ENCODE assay signal across 9 cellular contexts in genomic region chr15:82810863-82811421, GRCh38. TPM values are rescaled to one million over a fixed set of nuclear protein-coding genes. Genes with fewer than 3 reads are reported as not detected.
DNase-seq lines count a peak whose midpoint lies in the region; ATAC-seq, FAIRE-seq and TF ChIP-seq lines count a peak whose summit lies in the region.
"Had no signal": no experiment of that assay in that cellular context is flagged by ENCODE, and none has a peak within 500 bp of the region (broad histone marks: within the 10 kb centered on the region; RNA-seq: fewer than 3 reads in every experiment).

No MANE protein-coding gene starts in this region.

- H3K36me3 ChIP-seq in endothelial cell of umbilical vein (ENCODE audit: control insufficient read depth in 2 of 2, extremely low read depth in 1 of 2, insufficient read depth in 2 of 2, low read length in 2 of 2): no peaks in the 10 kb centered on the region
- H3K36me3 ChIP-seq in pancreas: peaks cover 0 to 10% (median 7%) of the 10 kb centered on the region in 3 donors

- 0% methylated on average over 7 of the region's 7 CpGs for WGBS in pancreas, 2 donors

- peak overlapping the region; percentile 85 for H3K4me2 ChIP-seq in endothelial cell of umbilical vein (ENCODE audit: insufficient read depth, low read length)

- H2AFZ ChIP-seq in endothelial cell of umbilical vein (ENCODE audit: low read depth, low read length): peak overlapping the region; percentile 31

- H3K36me3 Mint-ChIP-seq in activated CD4-positive, alpha-beta T cell treated with anti-CD3 and anti-CD28 coated beads for 36 hours (ENCODE audit: low read depth): peaks cover 28% of the 10 kb centered on the region

- BruUV-seq in endothelial cell of umbilical vein (replicated peaks; lab: Mats Ljungman, UMichigan): TSS peak; percentile 50

- peak overlapping the region; percentile 89 for H3K4me3 Mint-ChIP-seq in activated CD4-positive, alpha-beta T cell treated with anti-CD3 and anti-CD28 coated beads for 36 hours

- intact Hi-C loops in activated CD4-positive, alpha-beta T cell treated with anti-CD3 and anti-CD28 coated beads for 36 hours (cut with DNase I, micrococcal nuclease): loop anchor here (1.0 to 10.0 kb wide), 7 partner anchors 21 to 764 kb away; partner anchors contain the start of genes BTBD1 (in 1 of the 2), HDGFL3 (in 1 of the 2) and MEX3B (in 1 of the 2)
- intact Hi-C loops in endothelial cell of umbilical vein (cut with micrococcal nuclease): loop anchor here (1.0 to 2.0 kb wide), 6 partner anchors 38 to 395 kb away; partner anchors contain the start of genes AP3B2, RAMAC and RPS17
- intact Hi-C loops in pancreas (cut with DNase I): no loop called here

- TF ChIP-seq CTCF in endothelial cell of umbilical vein (IDR thresholded peaks at IDR 0.05; ENCODE audit: extremely low read depth in 1 of 2, insufficient read depth in 1 of 2, low read depth in 1 of 2, low read length in 2 of 2) (no peak), pancreas (IDR thresholded peaks at IDR 0.05) (no peak)

- H3K27me3 ChIP-seq in endothelial cell of umbilical vein (ENCODE audit: control insufficient read depth in 2 of 2, insufficient read depth in 2 of 2, low read length in 2 of 2): no peaks in the 10 kb centered on the region
- H3K27me3 ChIP-seq in pancreas: no peaks in the 10 kb centered on the region

- H3K9me1 ChIP-seq in endothelial cell of umbilical vein (replicated peaks; ENCODE audit: control insufficient read depth, extremely low read depth, insufficient read depth, low read length): no peaks in the 10 kb centered on the region

- CTCF ChIA-PET in activated CD4-positive, alpha-beta T cell treated with anti-CD3 and anti-CD28 coated beads for 36 hours (lab: Charles Lee): interaction anchor here (0.7 to 2.6 kb wide), 9 partner anchors 13 to 270 kb away, joined by 3 to 8 read pairs (median 4); partner anchors contain the start of gene RPS17
- CTCF ChIA-PET in endothelial cell of umbilical vein (lab: Charles Lee): interaction anchor here (0.9 to 2.8 kb wide), 3 partner anchors 22 to 271 kb away, joined by 4 to 9 read pairs (median 6); partner anchors contain the start of gene RPS17

- H3K9me3 ChIP-seq in endothelial cell of umbilical vein (replicated peaks; ENCODE audit: control insufficient read depth, insufficient read depth, low read length) (no peaks in the 10 kb centered on the region), pancreas (no peaks in the 10 kb centered on the region)

- peak overlapping the region; percentile 86 for H3K27ac Mint-ChIP-seq in activated CD4-positive, alpha-beta T cell treated with anti-CD3 and anti-CD28 coated beads for 36 hours

- H3K4me3 ChIP-seq in endothelial cell of umbilical vein (replicated peaks in 1 of 3; ENCODE audit: insufficient read depth in 1 of 3, low read depth in 1 of 3, low read length in 3 of 3): peak overlapping the region; percentile 76 to 90 (median 87)
- H3K4me3 ChIP-seq in pancreas: peak overlapping the region; percentile 72 to 96 (median 83)

- H4K20me1 ChIP-seq in endothelial cell of umbilical vein (replicated peaks; ENCODE audit: control insufficient read depth, extremely low read depth, insufficient read depth, low read length): no peaks in the 10 kb centered on the region

- H3K27ac ChIP-seq in endothelial cell of umbilical vein (ENCODE audit: insufficient read depth, low read depth, low read length) (peak overlapping the region; percentile 78), pancreas (peak overlapping the region; percentile 96 to 99 (median 99))

- H3K9me3 Mint-ChIP-seq in activated CD4-positive, alpha-beta T cell treated with anti-CD3 and anti-CD28 coated beads for 36 hours (ENCODE audit: low read depth): no peaks in the 10 kb centered on the region

- no peak for ATAC-seq in activated CD4-positive, alpha-beta T cell treated with anti-CD3 and anti-CD28 coated beads for 36 hours
- no peak for ATAC-seq in pancreas
- ATAC-seq in GM21381 (IDR thresholded peaks at IDR 0.05; ENCODE audit: unreplicated experiment): no peak

- H3K27me3 Mint-ChIP-seq in activated CD4-positive, alpha-beta T cell treated with anti-CD3 and anti-CD28 coated beads for 36 hours: no peaks in the 10 kb centered on the region

- POLR2A ChIA-PET in activated CD4-positive, alpha-beta T cell treated with anti-CD3 and anti-CD28 coated beads for 36 hours (lab: Charles Lee): interaction anchor here (0.6 to 1.8 kb wide), 3 partner anchors 11 to 271 kb away, joined by 3 to 5 read pairs (median 3); partner anchors contain the start of gene RPS17
- POLR2A ChIA-PET in endothelial cell of umbilical vein (lab: Charles Lee): interaction anchor here (1.3 to 2.0 kb wide), 3 partner anchors 38 to 271 kb away, joined by 3 to 5 read pairs (median 3); partner anchors contain the start of gene RPS17

- no peaks in the 10 kb centered on the region for H3K4me1 ChIP-seq in endothelial cell of umbilical vein (ENCODE audit: control insufficient read depth, extremely low read depth, insufficient read depth, low read length)
- peaks cover 6 to 16% (median 9%) of the 10 kb centered on the region in 3 donors for H3K4me1 ChIP-seq in pancreas

- H3K4me1 Mint-ChIP-seq in activated CD4-positive, alpha-beta T cell treated with anti-CD3 and anti-CD28 coated beads for 36 hours: peaks cover 43% of the 10 kb centered on the region

- H3K79me2 ChIP-seq in endothelial cell of umbilical vein (ENCODE audit: control insufficient read depth, insufficient read depth, low read length): peaks cover 35% of the 10 kb centered on the region

- H3K9ac ChIP-seq in endothelial cell of umbilical vein (replicated peaks; ENCODE audit: extremely low read depth, insufficient read depth, low read length): peak overlapping the region; percentile 94

- no peak for TF ChIP-seq POLR2A in endothelial cell of umbilical vein (IDR thresholded peaks at IDR 0.05; ENCODE audit: low read depth, low read length)

- dilution Hi-C loops in endothelial cell of umbilical vein (cut with MboI; ENCODE audit: extremely low pct_ligation_motif_present, low sequenced_read_pairs): no loop called here

- DNase-seq in activated T-cell treated with anti-CD3 and anti-CD28 coated beads for 1 hour (ENCODE audit: low read depth) (peak; percentile 13), endothelial cell of umbilical vein (ENCODE audit: low read depth, low spot score) (peak; percentile 22), pancreas (no peak), occipital lobe (lab: John Stamatoyannopoulos, UW) (no peak), amygdala (lab: John Stamatoyannopoulos, UW) (no peak)
- no peak for DNase-seq in activated T-cell treated with anti-CD3 and anti-CD28 coated beads, Interleukin-2, amount 50 U/mL, for 1 hour
- DNase-seq in activated CD4-positive, alpha-beta T cell treated with anti-CD3 and anti-CD28 coated beads for 36 hours: peak; percentile 70

- FAIRE-seq in endothelial cell of umbilical vein (lab: Jason Lieb, UNC) (peak; percentile 33), pancreas (lab: Jason Lieb, UNC) (no peak)
- FAIRE-seq: islet of Langerhans had no signal

TF ChIP-seq in endothelial cell of umbilical vein, 7 proteins besides CTCF, POLR2A, EP300 and RAD21:
- TF ChIP-seq MAX (IDR thresholded peaks at IDR 0.05; ENCODE audit: insufficient read depth, insufficient read length) (no peak), POLR2AphosphoS5 (IDR thresholded peaks at IDR 0.05; ENCODE audit: insufficient read depth, low read depth, low read length) (no peak), EZH2 (IDR thresholded peaks at IDR 0.05; ENCODE audit: borderline replicate concordance, low read depth, low read length, severe bottlenecking) (no peak), MYC (IDR thresholded peaks at IDR 0.05; ENCODE audit: low read depth, low read length) (no peak), FOS (IDR thresholded peaks at IDR 0.05; ENCODE audit: borderline replicate concordance, insufficient read depth, low read length) (no peak), JUN (IDR thresholded peaks at IDR 0.05; ENCODE audit: borderline replicate concordance, insufficient read depth, insufficient read length, low read depth) (no peak), GATA2 (IDR thresholded peaks at IDR 0.05; ENCODE audit: insufficient read depth, insufficient read length, low read depth, low read length) (no peak)

RNA-seq across cellular contexts. Expression of gene WHAMM, which starts 1.5 kb away (rescaled TPM):
- 1 to 10 TPM; 3.4 to 4.0 TPM for total RNA-seq in activated CD4-positive, alpha-beta T cell treated with anti-CD3 and anti-CD28 coated beads for 36 hours
- total RNA-seq in endothelial cell of umbilical vein (7.7 and 9.4 TPM in 2 replicates), pancreas (1 to 10 TPM; 3.7 to 6.1 (median 4.6) TPM), occipital lobe (4.5 TPM)
- polyA plus RNA-seq in endothelial cell of umbilical vein (4.1 and 4.3 TPM in 2 replicates), pancreas (1 to 10 TPM; 4.0 to 4.2 TPM)
- polyA plus RNA-seq in endothelial cell of umbilical vein (2011; cell fraction: cytosol; rRNA removed): 3.4 and 4.0 TPM in 2 replicates
- polyA plus RNA-seq in endothelial cell of umbilical vein (2011; cell fraction: nucleus; rRNA removed): 6.4 and 6.9 TPM in 2 replicates
- polyA plus RNA-seq in endothelial cell of umbilical vein (2012): 3.0 and 3.3 TPM in 2 replicates
- polyA minus RNA-seq in endothelial cell of umbilical vein: 1.8 and 2.1 TPM in 2 replicates
- 2.2 TPM for polyA minus RNA-seq in endothelial cell of umbilical vein (2011; cell fraction: cytosol; rRNA and poly(A)+ RNA removed)
- 2.5 and 2.8 TPM in 2 replicates for polyA minus RNA-seq in endothelial cell of umbilical vein (2011; cell fraction: nucleus; rRNA and poly(A)+ RNA removed)

RNA-seq across cellular contexts. Expression of gene FSD2, which starts 5.1 kb away (rescaled TPM):
- total RNA-seq in activated CD4-positive, alpha-beta T cell treated with anti-CD3 and anti-CD28 coated beads for 36 hours: not detected
- total RNA-seq in endothelial cell of umbilical vein (not detected in 2 replicates), pancreas (under 1 TPM in 2 of 6 donors, not detected in 4; 0.04 to 0.09 TPM), occipital lobe (0.16 TPM)
- polyA plus RNA-seq in endothelial cell of umbilical vein (not detected in 2 replicates), pancreas (under 1 TPM; 0.04 to 0.07 TPM)
- polyA plus RNA-seq in endothelial cell of umbilical vein (2011; cell fraction: cytosol; rRNA removed): not detected in 2 replicates
- not detected in 2 replicates for polyA plus RNA-seq in endothelial cell of umbilical vein (2011; cell fraction: nucleus; rRNA removed)
- not detected in 2 replicates for polyA plus RNA-seq in endothelial cell of umbilical vein (2012)
- polyA minus RNA-seq in endothelial cell of umbilical vein: not detected in 2 replicates
- polyA minus RNA-seq in endothelial cell of umbilical vein (2011; cell fraction: cytosol; rRNA and poly(A)+ RNA removed): not detected
- not detected in 2 replicates for polyA minus RNA-seq in endothelial cell of umbilical vein (2011; cell fraction: nucleus; rRNA and poly(A)+ RNA removed)

Comparison
In these comparisons a context has a peak if more than half of its experiments do, and no peak if none do; other contexts are left out.
1. DNase-seq: peak in activated T-cell treated with anti-CD3 and anti-CD28 coated beads for 1 hour (single experiment), activated CD4-positive, alpha-beta T cell treated with anti-CD3 and anti-CD28 coated beads for 36 hours (single experiment) and endothelial cell of umbilical vein (single experiment); none in activated T-cell treated with anti-CD3 and anti-CD28 coated beads, Interleukin-2, amount 50 U/mL, for 1 hour (single experiment), pancreas (0 of 6), occipital lobe (single experiment) and amygdala (0 of 56).
2. intact Hi-C loops: an anchor here in activated CD4-positive, alpha-beta T cell treated with anti-CD3 and anti-CD28 coated beads for 36 hours (1.0 to 10.0 kb wide) and endothelial cell of umbilical vein (1.0 to 2.0 kb wide); none called in pancreas.